Comparison of ENCODE assay signal across 7 cellular contexts in the genomic region with DNA sequence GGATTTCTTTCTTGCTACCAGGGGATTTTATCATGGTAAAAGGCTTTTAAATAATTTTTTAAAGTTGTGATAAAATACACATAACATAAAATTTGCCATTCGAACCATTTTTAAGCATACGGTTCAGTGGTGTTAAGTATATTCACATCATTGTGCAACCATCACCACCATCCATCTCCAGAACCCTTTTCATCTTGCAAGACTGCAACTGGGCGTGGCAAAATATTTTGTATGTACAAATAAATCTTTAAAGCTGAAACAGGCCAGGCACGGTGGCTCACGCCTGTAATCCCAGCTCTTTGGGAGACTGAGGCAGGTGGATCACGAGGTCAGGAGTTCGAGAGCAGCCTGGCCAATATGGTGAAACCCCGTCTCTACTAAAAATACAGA.
DNase-seq lines count a peak whose midpoint lies in the region; ATAC-seq and TF ChIP-seq lines count a peak whose summit lies in the region.
"Not testable (repeated sequence)": the region's sequence is repeated elsewhere in the genome, so short reads cannot be mapped to it uniquely, and the experiment has no call there.

No MANE protein-coding gene starts in this region.

- POLR2A ChIA-PET in SK-N-SH (lab: Yijun Ruan, JAX) (interaction anchor here (0.8 kb wide), 1 partner anchor 267 kb away, joined by 3 read pairs; no protein-coding TSS in a partner anchor), MCF 10A (lab: Yijun Ruan, JAX) (interaction anchor here (0.7 to 3.2 kb wide), 10 partner anchors 10 to 1095 kb away, joined by 3 to 18 read pairs (median 5); a partner anchor contains a TSS)

- H3K4me1 ChIP-seq in DND-41 (ENCODE audit: insufficient read depth, low read length) = peaks cover 69% of the 10 kb centered on the region
- H3K4me1 ChIP-seq in SK-N-SH (ENCODE audit: control insufficient read depth in 1 of 2, insufficient read depth in 2 of 2, low read depth in 1 of 2, low read length in 1 of 2) = peaks cover 11 to 13% of the 10 kb centered on the region in 2 experiments
- peaks cover 9 to 60% (median 56%) of the 10 kb centered on the region in 4 donors for H3K4me1 ChIP-seq in esophagus muscularis mucosa
- H3K4me1 ChIP-seq in lower lobe of right lung = peaks cover 11% of the 10 kb centered on the region

- H3K27me3 ChIP-seq in DND-41 (ENCODE audit: insufficient read depth, low read length, poor library complexity); SK-N-SH (ENCODE audit: insufficient read depth); esophagus muscularis mucosa; lower lobe of right lung (ENCODE audit: low read depth): not testable (repeated sequence)

- not testable (repeated sequence) for TF ChIP-seq POLR2A in esophagus muscularis mucosa (IDR thresholded peaks at IDR 0.05; ENCODE audit: low read depth)

- H3K9me3 ChIP-seq in DND-41 (ENCODE audit: insufficient read depth, low read length, severe bottlenecking); KOPT-K1 (ENCODE audit: insufficient read depth, low read length, poor library complexity, severe bottlenecking); SK-N-SH; esophagus muscularis mucosa; lower lobe of right lung: not testable (repeated sequence)

- peak overlapping the region; percentile 63; the same call in 1 of the 2 replicates for H3K27ac ChIP-seq in DND-41 (ENCODE audit: low read length)
- peak overlapping the region; percentile 74 for H3K27ac ChIP-seq in KOPT-K1 (ENCODE audit: low read depth, low read length, poor library complexity, severe bottlenecking)
- peak overlapping the region in 1 of 2 experiments; percentile 57; a peak in 2 of 4 replicates for H3K27ac ChIP-seq in SK-N-SH (ENCODE audit: low read depth in 2 of 2, low read length in 1 of 2)
- peak overlapping the region; percentile 45 to 75 (median 74) for H3K27ac ChIP-seq in esophagus muscularis mucosa (replicated peaks in 1 of 4)
- H3K27ac ChIP-seq in lower lobe of right lung = peak overlapping the region; percentile 46

- H3K9me3 Mint-ChIP-seq in MCF 10A (ENCODE audit: unreplicated experiment); progenitor cell of endocrine pancreas (ENCODE audit: low read depth): not testable (repeated sequence)

- H3K9ac ChIP-seq in DND-41 (ENCODE audit: low read depth, low read length); SK-N-SH: not testable (repeated sequence)

- not testable (repeated sequence) for H3K27me3 Mint-ChIP-seq in MCF 10A (ENCODE audit: insufficient read depth, unreplicated experiment); progenitor cell of endocrine pancreas

- H3K36me3 ChIP-seq in DND-41 (ENCODE audit: insufficient read depth, low read length); KOPT-K1 (ENCODE audit: insufficient read depth, low read length); SK-N-SH (replicated peaks in 1 of 2; ENCODE audit: control insufficient read depth in 1 of 2, insufficient read depth in 2 of 2, low read length in 1 of 2); esophagus muscularis mucosa; lower lobe of right lung: not testable (repeated sequence)

- not testable (repeated sequence) for BruUV-seq in MCF 10A (replicated peaks; lab: Mats Ljungman, UMichigan)

- DNase-seq in DND-41; SK-N-SH; lower lobe of right lung; progenitor cell of endocrine pancreas (ENCODE audit: low spot score, unreplicated experiment): not testable (repeated sequence)
- DNase-seq in MCF 10A (ENCODE audit: unreplicated experiment) (peak; percentile 80), esophagus muscularis mucosa (ENCODE audit: extremely low spot score) (peak; percentile 37)

- H3K4me3 Mint-ChIP-seq in MCF 10A (ENCODE audit: unreplicated experiment) = peak overlapping the region; percentile 45
- not testable (repeated sequence) for H3K4me3 Mint-ChIP-seq in progenitor cell of endocrine pancreas (ENCODE audit: low read depth)

- WGBS in SK-N-SH (ENCODE audit: low lambda C conversion rate) = 84% methylated on average over 8 of the region's 8 CpGs
- WGBS in esophagus muscularis mucosa = 86% methylated on average over 8 of the region's 8 CpGs

- not testable (repeated sequence) for TF ChIP-seq RAD21 in SK-N-SH (IDR thresholded peaks at IDR 0.05; ENCODE audit: low read length)

- ATAC-seq in DND-41 (ENCODE audit: insufficient read depth, low read depth) = not testable (repeated sequence)
- ATAC-seq in lower lobe of right lung = peak; percentile 48 to 61

- H3K36me3 Mint-ChIP-seq in MCF 10A (ENCODE audit: insufficient read depth, unreplicated experiment) = not testable (repeated sequence)
- H3K36me3 Mint-ChIP-seq in progenitor cell of endocrine pancreas (ENCODE audit: insufficient read depth) = peaks cover 15% of the 10 kb centered on the region

- H3K4me1 Mint-ChIP-seq in MCF 10A (ENCODE audit: insufficient read depth, unreplicated experiment) (peaks cover 14% of the 10 kb centered on the region), progenitor cell of endocrine pancreas (ENCODE audit: low read depth) (peaks cover 38% of the 10 kb centered on the region)

- not testable (repeated sequence) for TF ChIP-seq EP300 in SK-N-SH (IDR thresholded peaks at IDR 0.05; ENCODE audit: borderline replicate concordance in 1 of 2, low read depth in 1 of 2, low read length in 1 of 2); esophagus muscularis mucosa (IDR thresholded peaks at IDR 0.05)

- CTCF ChIA-PET in SK-N-SH (lab: Yijun Ruan, JAX) = interaction anchor here (0.8 kb wide), 1 partner anchor 9 kb away, joined by 3 read pairs; no protein-coding TSS in a partner anchor
- CTCF ChIA-PET in MCF 10A (lab: Yijun Ruan, JAX) = not testable (repeated sequence)

- intact Hi-C loops in MCF 10A (cut with micrococcal nuclease); lower lobe of right lung (cut with DNase I): not testable (repeated sequence)
- intact Hi-C loops in esophagus muscularis mucosa (cut with DNase I) = loop anchor here (10.0 kb wide), 1 partner anchor 137 kb away; a partner anchor contains a TSS

- not testable (repeated sequence) for H3K4me2 ChIP-seq in DND-41 (ENCODE audit: insufficient read depth, low read length)
- peak overlapping the region; percentile 4; the same call in 1 of the 2 replicates for H3K4me2 ChIP-seq in SK-N-SH

- H3K79me2 ChIP-seq in DND-41 (ENCODE audit: insufficient read depth, low read length) (peaks cover 90% of the 10 kb centered on the region), SK-N-SH (ENCODE audit: insufficient read depth) (peaks cover 80% of the 10 kb centered on the region)

- not testable (repeated sequence) for H4K20me1 ChIP-seq in DND-41 (ENCODE audit: insufficient read depth, low read length)
- H4K20me1 ChIP-seq in SK-N-SH (ENCODE audit: insufficient read depth) = peaks cover 13% of the 10 kb centered on the region; the same call in 1 of the 2 replicates

- not testable (repeated sequence) for H3F3A ChIP-seq in SK-N-SH (replicated peaks; ENCODE audit: insufficient read depth)

- H3K27ac Mint-ChIP-seq in MCF 10A (ENCODE audit: low read depth, unreplicated experiment) (peak overlapping the region; percentile 80), progenitor cell of endocrine pancreas (peak overlapping the region; percentile 70)

- TF ChIP-seq CTCF in DND-41 (IDR thresholded peaks at IDR 0.05; ENCODE audit: borderline replicate concordance, extremely low read depth, low read length, poor library complexity, severe bottlenecking); SK-N-SH (IDR thresholded peaks at IDR 0.05); MCF 10A (IDR thresholded peaks at IDR 0.05; ENCODE audit: unreplicated experiment); esophagus muscularis mucosa (IDR thresholded peaks at IDR 0.05); lower lobe of right lung (IDR thresholded peaks at IDR 0.05); progenitor cell of endocrine pancreas (IDR thresholded peaks at IDR 0.05; ENCODE audit: unreplicated experiment): not testable (repeated sequence)

- H3K4me3 ChIP-seq in DND-41 (ENCODE audit: low read depth in 1 of 2, low read length in 2 of 2); SK-N-SH (ENCODE audit: low read depth in 2 of 2, low read length in 1 of 2); esophagus muscularis mucosa; lower lobe of right lung: not testable (repeated sequence)

- not testable (repeated sequence) for H2AFZ ChIP-seq in DND-41 (ENCODE audit: low read depth, low read length); SK-N-SH (ENCODE audit: low read depth)

- not testable (repeated sequence) for H3K9me2 ChIP-seq in SK-N-SH
